1 cellular context compared by ENCODE assay signal in the genomic region with DNA sequence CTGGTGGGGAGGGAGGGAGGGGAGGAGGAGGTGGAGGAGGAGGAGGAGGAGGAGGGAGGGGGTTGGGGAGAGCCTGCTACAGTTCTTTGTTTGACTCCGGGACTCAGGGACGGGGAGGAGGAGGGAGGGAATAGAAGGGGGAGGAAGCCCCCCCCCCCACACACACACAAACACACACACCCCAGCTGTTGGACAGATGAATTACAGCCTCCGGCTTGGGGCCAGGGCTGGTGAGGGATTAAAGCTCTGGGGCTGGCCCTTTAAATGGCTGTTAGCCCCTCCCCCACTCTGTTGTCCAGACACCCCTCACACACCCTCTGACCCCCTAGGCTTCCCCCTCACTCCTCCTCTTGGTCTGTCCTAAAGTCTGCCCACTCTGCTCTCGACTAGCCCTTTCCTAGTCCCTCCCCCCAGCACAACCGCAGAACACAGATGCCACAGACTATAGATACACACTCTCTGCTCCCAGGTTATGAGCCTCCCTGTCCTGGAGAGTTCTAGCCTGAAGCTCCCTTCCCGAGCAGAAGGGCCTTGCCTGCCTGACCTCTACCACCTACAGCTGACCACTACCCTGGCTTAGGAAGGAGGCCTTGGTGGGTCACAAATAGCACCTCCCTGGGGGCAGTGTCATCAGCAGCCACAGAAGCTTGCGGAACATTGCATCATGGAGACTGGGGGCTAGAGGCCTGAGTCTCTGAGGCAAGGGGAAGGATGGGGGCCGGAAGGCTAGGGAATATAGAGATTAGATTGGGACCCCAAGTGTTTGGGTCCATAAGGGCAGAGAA.
TF ChIP-seq lines count a peak whose summit lies in the region.

No MANE protein-coding gene starts in this region.

TF ChIP-seq in HepG2, 621 proteins besides CTCF, POLR2A, EP300 and RAD21 (continued from another document and continues in another):
- TF ChIP-seq PRDM15 (CRISPR knock-in tag; IDR thresholded peaks at IDR 0.05): peak; percentile 47; the same call in 1 of the 2 replicates
- peak; percentile 71 for TF ChIP-seq HNRNPK (IDR thresholded peaks at IDR 0.05; ENCODE audit: low read depth, low read length, poor library complexity, severe bottlenecking)
- 0 out of 2 replicates have a peak, but pooled peaks have one; percentile 34 for TF ChIP-seq SIN3A (IDR thresholded peaks at IDR 0.05; ENCODE audit: borderline replicate concordance, low read depth, low read length)
- TF ChIP-seq SAP130 (CRISPR knock-in tag; IDR thresholded peaks at IDR 0.05; ENCODE audit: low read depth): peak; percentile 28; the same call in 1 of the 2 replicates
- TF ChIP-seq, protein P1, sequence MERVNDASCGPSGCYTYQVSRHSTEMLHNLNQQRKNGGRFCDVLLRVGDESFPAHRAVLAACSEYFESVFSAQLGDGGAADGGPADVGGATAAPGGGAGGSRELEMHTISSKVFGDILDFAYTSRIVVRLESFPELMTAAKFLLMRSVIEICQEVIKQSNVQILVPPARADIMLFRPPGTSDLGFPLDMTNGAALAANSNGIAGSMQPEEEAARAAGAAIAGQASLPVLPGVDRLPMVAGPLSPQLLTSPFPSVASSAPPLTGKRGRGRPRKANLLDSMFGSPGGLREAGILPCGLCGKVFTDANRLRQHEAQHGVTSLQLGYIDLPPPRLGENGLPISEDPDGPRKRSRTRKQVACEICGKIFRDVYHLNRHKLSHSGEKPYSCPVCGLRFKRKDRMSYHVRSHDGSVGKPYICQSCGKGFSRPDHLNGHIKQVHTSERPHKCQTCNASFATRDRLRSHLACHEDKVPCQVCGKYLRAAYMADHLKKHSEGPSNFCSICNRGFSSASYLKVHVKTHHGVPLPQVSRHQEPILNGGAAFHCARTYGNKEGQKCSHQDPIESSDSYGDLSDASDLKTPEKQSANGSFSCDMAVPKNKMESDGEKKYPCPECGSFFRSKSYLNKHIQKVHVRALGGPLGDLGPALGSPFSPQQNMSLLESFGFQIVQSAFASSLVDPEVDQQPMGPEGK (CRISPR knock-in tag; IDR thresholded peaks at IDR 0.05): peak; percentile 81
- no peak for TF ChIP-seq ZNF629 (CRISPR knock-in tag; conservative IDR thresholded peaks at IDR 0.05)
- TF ChIP-seq, protein P2, sequence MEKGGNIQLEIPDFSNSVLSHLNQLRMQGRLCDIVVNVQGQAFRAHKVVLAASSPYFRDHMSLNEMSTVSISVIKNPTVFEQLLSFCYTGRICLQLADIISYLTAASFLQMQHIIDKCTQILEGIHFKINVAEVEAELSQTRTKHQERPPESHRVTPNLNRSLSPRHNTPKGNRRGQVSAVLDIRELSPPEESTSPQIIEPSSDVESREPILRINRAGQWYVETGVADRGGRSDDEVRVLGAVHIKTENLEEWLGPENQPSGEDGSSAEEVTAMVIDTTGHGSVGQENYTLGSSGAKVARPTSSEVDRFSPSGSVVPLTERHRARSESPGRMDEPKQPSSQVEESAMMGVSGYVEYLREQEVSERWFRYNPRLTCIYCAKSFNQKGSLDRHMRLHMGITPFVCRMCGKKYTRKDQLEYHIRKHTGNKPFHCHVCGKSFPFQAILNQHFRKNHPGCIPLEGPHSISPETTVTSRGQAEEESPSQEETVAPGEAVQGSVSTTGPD (CRISPR knock-in tag; IDR thresholded peaks at IDR 0.05): no peak
- TF ChIP-seq NFKBIZ (CRISPR knock-in tag; IDR thresholded peaks at IDR 0.05): 0 out of 2 replicates have a peak, but pooled peaks have one; percentile 60
- TF ChIP-seq CAMTA2 (CRISPR knock-in tag; IDR thresholded peaks at IDR 0.05; ENCODE audit: borderline replicate concordance): no peak
- TF ChIP-seq NR2C2 (CRISPR knock-in tag; IDR thresholded peaks at IDR 0.05; ENCODE audit: borderline replicate concordance): peak; percentile 86
- TF ChIP-seq, protein P3, sequence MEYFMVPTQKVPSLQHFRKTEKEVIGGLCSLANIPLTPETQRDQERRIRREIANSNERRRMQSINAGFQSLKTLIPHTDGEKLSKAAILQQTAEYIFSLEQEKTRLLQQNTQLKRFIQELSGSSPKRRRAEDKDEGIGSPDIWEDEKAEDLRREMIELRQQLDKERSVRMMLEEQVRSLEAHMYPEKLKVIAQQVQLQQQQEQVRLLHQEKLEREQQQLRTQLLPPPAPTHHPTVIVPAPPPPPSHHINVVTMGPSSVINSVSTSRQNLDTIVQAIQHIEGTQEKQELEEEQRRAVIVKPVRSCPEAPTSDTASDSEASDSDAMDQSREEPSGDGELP (IDR thresholded peaks at IDR 0.05; ENCODE audit: borderline replicate concordance, low read depth): peak; percentile 66; the same call in 1 of the 2 replicates
- peak; percentile 58 for TF ChIP-seq POLR2G (IDR thresholded peaks at IDR 0.05; ENCODE audit: low read depth, low read length)
- TF ChIP-seq ZNF782 (CRISPR knock-in tag; IDR thresholded peaks at IDR 0.05; ENCODE audit: borderline replicate concordance): 0 out of 2 replicates have a peak, but pooled peaks have one; percentile 28
- TF ChIP-seq, protein P4, sequence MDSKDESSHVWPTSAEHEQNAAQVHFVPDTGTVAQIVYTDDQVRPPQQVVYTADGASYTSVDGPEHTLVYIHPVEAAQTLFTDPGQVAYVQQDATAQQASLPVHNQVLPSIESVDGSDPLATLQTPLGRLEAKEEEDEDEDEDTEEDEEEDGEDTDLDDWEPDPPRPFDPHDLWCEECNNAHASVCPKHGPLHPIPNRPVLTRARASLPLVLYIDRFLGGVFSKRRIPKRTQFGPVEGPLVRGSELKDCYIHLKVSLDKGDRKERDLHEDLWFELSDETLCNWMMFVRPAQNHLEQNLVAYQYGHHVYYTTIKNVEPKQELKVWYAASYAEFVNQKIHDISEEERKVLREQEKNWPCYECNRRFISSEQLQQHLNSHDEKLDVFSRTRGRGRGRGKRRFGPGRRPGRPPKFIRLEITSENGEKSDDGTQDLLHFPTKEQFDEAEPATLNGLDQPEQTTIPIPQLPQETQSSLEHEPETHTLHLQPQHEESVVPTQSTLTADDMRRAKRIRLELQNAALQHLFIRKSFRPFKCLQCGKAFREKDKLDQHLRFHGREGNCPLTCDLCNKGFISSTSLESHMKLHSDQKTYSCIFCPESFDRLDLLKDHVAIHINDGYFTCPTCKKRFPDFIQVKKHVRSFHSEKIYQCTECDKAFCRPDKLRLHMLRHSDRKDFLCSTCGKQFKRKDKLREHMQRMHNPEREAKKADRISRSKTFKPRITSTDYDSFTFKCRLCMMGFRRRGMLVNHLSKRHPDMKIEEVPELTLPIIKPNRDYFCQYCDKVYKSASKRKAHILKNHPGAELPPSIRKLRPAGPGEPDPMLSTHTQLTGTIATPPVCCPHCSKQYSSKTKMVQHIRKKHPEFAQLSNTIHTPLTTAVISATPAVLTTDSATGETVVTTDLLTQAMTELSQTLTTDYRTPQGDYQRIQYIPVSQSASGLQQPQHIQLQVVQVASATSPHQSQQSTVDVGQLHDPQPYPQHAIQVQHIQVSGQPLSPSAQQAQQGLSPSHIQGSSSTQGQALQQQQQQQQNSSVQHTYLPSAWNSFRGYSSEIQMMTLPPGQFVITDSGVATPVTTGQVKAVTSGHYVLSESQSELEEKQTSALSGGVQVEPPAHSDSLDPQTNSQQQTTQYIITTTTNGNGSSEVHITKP (CRISPR knock-in tag; IDR thresholded peaks at IDR 0.05; ENCODE audit: low read depth): peak; percentile 72
- TF ChIP-seq MED1 (CRISPR knock-in tag; IDR thresholded peaks at IDR 0.05): no peak
- TF ChIP-seq KDM2A (CRISPR knock-in tag; IDR thresholded peaks at IDR 0.05; ENCODE audit: borderline replicate concordance, low read depth): peak; percentile 0; the same call in 1 of the 2 replicates
- peak; percentile 48; the same call in 1 of the 2 replicates for TF ChIP-seq UBTF (CRISPR knock-in tag; IDR thresholded peaks at IDR 0.05)
- TF ChIP-seq ATF2 (CRISPR knock-in tag; IDR thresholded peaks at IDR 0.05): peak; percentile 23; the same call in 1 of the 2 replicates
- TF ChIP-seq, protein P5, sequence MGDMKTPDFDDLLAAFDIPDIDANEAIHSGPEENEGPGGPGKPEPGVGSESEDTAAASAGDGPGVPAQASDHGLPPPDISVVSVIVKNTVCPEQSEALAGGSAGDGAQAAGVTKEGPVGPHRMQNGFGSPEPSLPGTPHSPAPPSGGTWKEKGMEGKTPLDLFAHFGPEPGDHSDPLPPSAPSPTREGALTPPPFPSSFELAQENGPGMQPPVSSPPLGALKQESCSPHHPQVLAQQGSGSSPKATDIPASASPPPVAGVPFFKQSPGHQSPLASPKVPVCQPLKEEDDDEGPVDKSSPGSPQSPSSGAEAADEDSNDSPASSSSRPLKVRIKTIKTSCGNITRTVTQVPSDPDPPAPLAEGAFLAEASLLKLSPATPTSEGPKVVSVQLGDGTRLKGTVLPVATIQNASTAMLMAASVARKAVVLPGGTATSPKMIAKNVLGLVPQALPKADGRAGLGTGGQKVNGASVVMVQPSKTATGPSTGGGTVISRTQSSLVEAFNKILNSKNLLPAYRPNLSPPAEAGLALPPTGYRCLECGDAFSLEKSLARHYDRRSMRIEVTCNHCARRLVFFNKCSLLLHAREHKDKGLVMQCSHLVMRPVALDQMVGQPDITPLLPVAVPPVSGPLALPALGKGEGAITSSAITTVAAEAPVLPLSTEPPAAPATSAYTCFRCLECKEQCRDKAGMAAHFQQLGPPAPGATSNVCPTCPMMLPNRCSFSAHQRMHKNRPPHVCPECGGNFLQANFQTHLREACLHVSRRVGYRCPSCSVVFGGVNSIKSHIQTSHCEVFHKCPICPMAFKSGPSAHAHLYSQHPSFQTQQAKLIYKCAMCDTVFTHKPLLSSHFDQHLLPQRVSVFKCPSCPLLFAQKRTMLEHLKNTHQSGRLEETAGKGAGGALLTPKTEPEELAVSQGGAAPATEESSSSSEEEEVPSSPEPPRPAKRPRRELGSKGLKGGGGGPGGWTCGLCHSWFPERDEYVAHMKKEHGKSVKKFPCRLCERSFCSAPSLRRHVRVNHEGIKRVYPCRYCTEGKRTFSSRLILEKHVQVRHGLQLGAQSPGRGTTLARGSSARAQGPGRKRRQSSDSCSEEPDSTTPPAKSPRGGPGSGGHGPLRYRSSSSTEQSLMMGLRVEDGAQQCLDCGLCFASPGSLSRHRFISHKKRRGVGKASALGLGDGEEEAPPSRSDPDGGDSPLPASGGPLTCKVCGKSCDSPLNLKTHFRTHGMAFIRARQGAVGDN (CRISPR knock-in tag; IDR thresholded peaks at IDR 0.05): peak; percentile 22; the same call in 1 of the 2 replicates
- TF ChIP-seq MAZ (IDR thresholded peaks at IDR 0.05; ENCODE audit: borderline replicate concordance, low read depth, low read length): peak; percentile 20; the same call in 1 of the 2 replicates
- TF ChIP-seq MAZ (CRISPR knock-in tag; IDR thresholded peaks at IDR 0.05; ENCODE audit: low read depth): peak; percentile 75
- 0 out of 2 replicates have a peak, but pooled peaks have one; percentile 34 for TF ChIP-seq PCBP1 (IDR thresholded peaks at IDR 0.05; ENCODE audit: borderline replicate concordance, low read depth, low read length)
- 0 out of 2 replicates have a peak, but pooled peaks have one; percentile 29 for TF ChIP-seq PHF21A (CRISPR knock-in tag; IDR thresholded peaks at IDR 0.05)
- 0 out of 2 replicates have a peak, but pooled peaks have one; percentile 35 for TF ChIP-seq KLF6 (CRISPR knock-in tag; IDR thresholded peaks at IDR 0.05)
- TF ChIP-seq, protein P6, sequence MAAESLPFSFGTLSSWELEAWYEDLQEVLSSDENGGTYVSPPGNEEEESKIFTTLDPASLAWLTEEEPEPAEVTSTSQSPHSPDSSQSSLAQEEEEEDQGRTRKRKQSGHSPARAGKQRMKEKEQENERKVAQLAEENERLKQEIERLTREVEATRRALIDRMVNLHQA (CRISPR knock-in tag; IDR thresholded peaks at IDR 0.05): peak; percentile 89; the same call in 1 of the 2 replicates
